Comparison of ENCODE assay signal across 7 cellular contexts in genomic region chr14:19157106-19157709, GRCh38.
DNase-seq lines count a peak whose midpoint lies in the region; ATAC-seq, FAIRE-seq and TF ChIP-seq lines count a peak whose summit lies in the region.
"Not testable (repeated sequence)": the region's sequence is repeated elsewhere in the genome, so short reads cannot be mapped to it uniquely, and the experiment has no call there.

No MANE protein-coding gene starts in this region.

- not testable (repeated sequence) for TF ChIP-seq POLR2A in HepG2 (IDR thresholded peaks at IDR 0.05; ENCODE audit: insufficient read depth in 1 of 2, low read depth in 2 of 2, low read length in 2 of 2); spleen (IDR thresholded peaks at IDR 0.05)

- H2AFZ ChIP-seq in PC-3 (ENCODE audit: low read length); HepG2 (ENCODE audit: low read length): not testable (repeated sequence)

- not testable (repeated sequence) for H3K4me2 ChIP-seq in PC-3 (ENCODE audit: low read length)
- H3K4me2 ChIP-seq in HepG2 (ENCODE audit: low read depth, low read length) = 0 out of 2 replicates have a peak overlapping the region, but pooled peaks have one; percentile 32

- in situ Hi-C loops in HepG2 (cut with HindIII; ENCODE audit: extremely low pct_ligation_motif_present, low pct_unique_long_range_greater_than_20kb) = not testable (repeated sequence)

- not testable (repeated sequence) for H3K4me3 Mint-ChIP-seq in central memory CD8-positive, alpha-beta T cell

- H3K4me1 ChIP-seq in PC-3 (ENCODE audit: insufficient read depth, low read length); HepG2 (ENCODE audit: insufficient read depth, low read length); spleen: not testable (repeated sequence)

- not testable (repeated sequence) for H3K27ac ChIP-seq in PC-3 (ENCODE audit: low read length); HepG2 (ENCODE audit: extremely low read length, insufficient read depth, low read length); spleen

- intact Hi-C loops in PC-3 (cut with micrococcal nuclease); HepG2 (cut with micrococcal nuclease; ENCODE audit: unreplicated experiment); posterior vena cava (cut with DNase I); spleen (cut with DNase I; ENCODE audit: low total_unique reads): not testable (repeated sequence)

- H3K4me1 Mint-ChIP-seq in central memory CD8-positive, alpha-beta T cell = not testable (repeated sequence)

- peak; percentile 0 for DNase-seq in PC-3
- DNase-seq in activated CD8-positive, alpha-beta memory T cell treated with anti-CD3 and anti-CD28 coated beads, Interleukin-2, amount 50 U/mL, for 48 hours = peak; percentile 36
- DNase-seq in central memory CD8-positive, alpha-beta T cell (ENCODE audit: low spot score in 2 of 2) = peak in 1 of 2 donors; percentile 9
- DNase-seq in HepG2 (ENCODE audit: low spot score) = not testable (repeated sequence)
- peak; percentile 64 for DNase-seq in posterior vena cava (ENCODE audit: low spot score)
- DNase-seq in spleen = peak; percentile 79

- H4K20me1 ChIP-seq in PC-3 (ENCODE audit: low read length); HepG2 (ENCODE audit: insufficient read depth, low read length): not testable (repeated sequence)

- not testable (repeated sequence) for H3F3A ChIP-seq in PC-3 (ENCODE audit: low read length, unreplicated experiment)

- not testable (repeated sequence) for TF ChIP-seq EP300 in HepG2 (IDR thresholded peaks at IDR 0.05; ENCODE audit: low read depth in 2 of 2, low read length in 2 of 2); HepG2 (CRISPR knock-in tag; IDR thresholded peaks at IDR 0.05; ENCODE audit: borderline replicate concordance)

- H3K9ac ChIP-seq in PC-3 (ENCODE audit: low read length); HepG2 (ENCODE audit: insufficient read depth, low read depth, low read length): not testable (repeated sequence)

- H3K36me3 Mint-ChIP-seq in central memory CD8-positive, alpha-beta T cell (ENCODE audit: insufficient read depth) = not testable (repeated sequence)

- not testable (repeated sequence) for TF ChIP-seq RAD21 in HepG2 (CRISPR knock-in tag; IDR thresholded peaks at IDR 0.05)

- ATAC-seq in PC-3 = not testable (repeated sequence)
- peak; percentile 75 for ATAC-seq in SK-N-SH treated with all-trans-retinoic acid at 6 μM for 48 hours
- ATAC-seq in central memory CD8-positive, alpha-beta T cell (replicated peaks; ENCODE audit: extremely low read depth, poor library complexity, severe bottlenecking) = peak; percentile 19
- peak; percentile 61 for ATAC-seq in HepG2

- 49% methylated on average over 19 of the region's 23 CpGs for WGBS in HepG2 (ENCODE audit: low lambda C conversion rate)
- WGBS in spleen, 5 donors = 68 to 80% (median 72%) methylated on average over 8 to 18 of the region's 23 CpGs

- H3K27me3 ChIP-seq in PC-3 (ENCODE audit: low read length); HepG2 (ENCODE audit: control insufficient read depth in 1 of 2, insufficient read depth in 2 of 2, low read length in 2 of 2); spleen (replicated peaks in 1 of 7): not testable (repeated sequence)

- not testable (repeated sequence) for TF ChIP-seq CTCF in PC-3 (conservative IDR thresholded peaks at IDR 0.05; ENCODE audit: low read depth, low read length); HepG2 (CRISPR knock-in tag; IDR thresholded peaks at IDR 0.05); spleen (IDR thresholded peaks at IDR 0.05 in 8 of 11, conservative IDR thresholded peaks at IDR 0.05 in 3 of 11)

- not testable (repeated sequence) for H3K9me3 Mint-ChIP-seq in central memory CD8-positive, alpha-beta T cell

- POLR2A ChIA-PET in PC-3 (lab: Charles Lee; ENCODE audit: unreplicated experiment); HepG2 (lab: Yijun Ruan, JAX): not testable (repeated sequence)

- not testable (repeated sequence) for FAIRE-seq in HepG2 (lab: Jason Lieb, UNC)

- H3K9me2 ChIP-seq in PC-3 (replicated peaks; ENCODE audit: low read length) = not testable (repeated sequence)

- not testable (repeated sequence) for H3K4me3 ChIP-seq in PC-3 (ENCODE audit: low read length); spleen
- peak overlapping the region in 1 of 3 experiments; percentile 26; a peak in 2 of 6 replicates for H3K4me3 ChIP-seq in HepG2 (replicated peaks in 1 of 3; ENCODE audit: insufficient read depth in 1 of 3, low read depth in 2 of 3, low read length in 3 of 3)

- H3K9me3 ChIP-seq in PC-3 (ENCODE audit: low read length); HepG2 (ENCODE audit: low read length): not testable (repeated sequence)
- peaks cover 0 to 20% (median 4%) of the 10 kb centered on the region in 8 donors for H3K9me3 ChIP-seq in spleen

- H3K79me2 ChIP-seq in PC-3 (ENCODE audit: low read length); HepG2 (ENCODE audit: insufficient read depth, low read length): not testable (repeated sequence)

- H3K27me3 Mint-ChIP-seq in central memory CD8-positive, alpha-beta T cell = not testable (repeated sequence)

- not testable (repeated sequence) for BruUV-seq in PC-3 (replicated peaks; lab: Mats Ljungman, UMichigan); HepG2 (replicated peaks; lab: Mats Ljungman, UMichigan)

- CTCF ChIA-PET in PC-3 (lab: Charles Lee); HepG2 (lab: Yijun Ruan, JAX; ENCODE audit: low intra/inter-chr PET ratio, low total read pairs): not testable (repeated sequence)

- not testable (repeated sequence) for H3K27ac Mint-ChIP-seq in central memory CD8-positive, alpha-beta T cell (ENCODE audit: low read depth)

- H3K36me3 ChIP-seq in PC-3 (ENCODE audit: low read depth, low read length); HepG2 (replicated peaks in 1 of 2; ENCODE audit: control insufficient read depth in 1 of 2, insufficient read depth in 2 of 2, low read length in 2 of 2); spleen: not testable (repeated sequence)

TF ChIP-seq in HepG2, 621 proteins besides CTCF, POLR2A, EP300 and RAD21:
- TF ChIP-seq ZNF143 (CRISPR knock-in tag; IDR thresholded peaks at IDR 0.05) = peak; percentile 65
- TF ChIP-seq PATZ1 (CRISPR knock-in tag; IDR thresholded peaks at IDR 0.05) = 0 out of 2 replicates have a peak, but pooled peaks have one; percentile 12
